Comparison of ENCODE assay signal across 9 cellular contexts in genomic region chr3:46682974-46683373, GRCh38. TPM values are rescaled to one million over a fixed set of nuclear protein-coding genes. Genes with fewer than 3 reads are reported as not detected.
"Had no signal": no experiment of that assay in that cellular context is flagged by ENCODE, and none has a peak within 500 bp of the region (broad histone marks: within the 10 kb centered on the region; RNA-seq: fewer than 3 reads in every experiment).

No MANE protein-coding gene starts in this region.

- ATAC-seq: GM12878 had no signal

- FAIRE-seq: G401.6, GM12878, GM12891, GM12892, GM18507, GM19239 had no signal

- H3K4me3 ChIP-seq: GM12878 had no signal

- DNase-seq: GDM1, GF-D8 had no signal

RNA-seq across cellular contexts. Expression of gene TMIE, which starts 18.2 kb away (rescaled TPM):
- total RNA-seq: G401, GM12878 had no signal
- polyA plus RNA-seq: GM12878 had no signal

RNA-seq across cellular contexts. Expression of gene PRSS50, which starts 34.7 kb away (rescaled TPM):
- total RNA-seq: G401, GM12878 had no signal
